In the genomic region with DNA sequence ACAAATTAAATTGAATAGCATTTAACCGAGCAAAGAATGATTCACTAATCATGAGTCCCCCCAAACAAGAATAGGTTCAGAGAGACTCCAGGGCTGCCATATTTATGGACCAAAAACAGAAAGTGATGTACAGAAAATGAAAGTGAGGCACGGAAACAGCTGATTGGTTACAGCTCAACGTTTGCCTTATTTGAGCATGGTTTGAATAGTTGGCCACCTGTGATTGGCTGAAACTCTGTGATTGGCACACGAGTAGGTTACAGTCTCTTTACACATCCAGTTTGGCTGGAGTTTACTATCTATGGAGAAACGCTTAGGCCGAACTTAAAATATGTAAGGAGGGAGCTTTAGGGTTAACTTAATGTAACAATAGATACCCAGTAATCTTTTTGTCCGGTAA, we compare ENCODE assay signal across 22 cellular contexts. TPM values are rescaled to one million over a fixed set of nuclear protein-coding genes. Genes with fewer than 3 reads are reported as not detected.
"Had no signal": no experiment of that assay in that cellular context is flagged by ENCODE, and none has a peak within 500 bp of the region (broad histone marks: within the 10 kb centered on the region; RNA-seq: fewer than 3 reads in every experiment).

No MANE protein-coding gene starts in this region.

- H3K9me3 ChIP-seq: esophagus squamous epithelium, left lung, pancreas, suprapubic skin, tibial artery, upper lobe of right lung had no signal

- H3K27me3 ChIP-seq: pancreas, upper lobe of right lung had no signal

- H3K4me1 ChIP-seq: esophagus squamous epithelium, left lung, pancreas, suprapubic skin, upper lobe of right lung had no signal

- H3K27ac ChIP-seq: epithelial cell of prostate, esophagus squamous epithelium, left lung, pancreas, suprapubic skin, tibial artery, upper lobe of right lung had no signal

- ATAC-seq: effector memory CD8-positive, alpha-beta T cell; left lung; pancreas; right cardiac atrium; stimulated activated effector memory CD8-positive, alpha-beta T cell treated with anti-CD3 and anti-CD28 coated beads, Interleukin-12 subunit alpha, Interleukin-12 subunit beta, amount 100 ng/mL, for 72 hours; stimulated activated naive CD8-positive, alpha-beta T cell treated with anti-CD3 and anti-CD28 coated beads, Interleukin-15, Interleukin-2, amounts not matched to agents 100 U/mL and 50 U/mL, for 24 hours; upper lobe of right lung had no signal

- H3K4me2 ChIP-seq: smooth muscle cell had no signal

- H3K4me3 ChIP-seq: esophagus squamous epithelium, left lung, lung, pancreas, smooth muscle cell, suprapubic skin, tibial artery, upper lobe of right lung had no signal

- H3K36me3 ChIP-seq: esophagus squamous epithelium, left lung, pancreas, suprapubic skin, tibial artery, upper lobe of right lung had no signal

- DNase-seq: effector memory CD8-positive, alpha-beta T cell; esophagus squamous epithelium; foreskin fibroblast; immature natural killer cell; left lung; mesenchymal stem cell; midbrain; naive B cell; occipital lobe; pancreas; right cardiac atrium; stimulated activated CD4-positive, alpha-beta T cell treated with anti-CD3 and anti-CD28 coated beads, Interleukin-4, amount 100 ng/mL, for 1 hour; stimulated activated CD8-positive, alpha-beta memory T cell treated with anti-CD3 and anti-CD28 coated beads, Interleukin-4, amount 100 ng/mL, for 48 hours; stimulated activated naive CD8-positive, alpha-beta T cell treated with anti-CD3 and anti-CD28 coated beads, Interleukin-15, Interleukin-2, amounts not matched to agents 100 U/mL and 50 U/mL, for 24 hours; tibial artery; upper lobe of right lung had no signal

RNA-seq across cellular contexts. Expression of gene DPYSL5, which starts 27.0 kb away (rescaled TPM):
- total RNA-seq: esophagus squamous epithelium, left lung, right cardiac atrium, suprapubic skin, upper lobe of right lung had no signal
- polyA plus RNA-seq: immature natural killer cell, keratinocyte, lung, smooth muscle cell had no signal
